In genomic region chr2:179031731-179032408, GRCh38 we compare ENCODE assay signal across 8 cellular contexts. TPM values are rescaled to one million over a fixed set of nuclear protein-coding genes. Genes with fewer than 3 reads are reported as not detected.
DNase-seq lines count a peak whose midpoint lies in the region; ATAC-seq and TF ChIP-seq lines count a peak whose summit lies in the region.

No MANE protein-coding gene starts in this region.

- intact Hi-C loops in PC-9 (cut with micrococcal nuclease; ENCODE audit: unreplicated experiment), result no loop called here

- H3K4me1 Mint-ChIP-seq in type B pancreatic cell (ENCODE audit: unreplicated experiment), result no peaks in the 10 kb centered on the region

- H3K79me2 ChIP-seq in PC-9 (ENCODE audit: low read depth), result no peaks in the 10 kb centered on the region

- DNase-seq in NOMO-1 (lab: John Stamatoyannopoulos, UW; ENCODE audit: unreplicated experiment in 2 of 2), result peak; percentile 4 to 67
- DNase-seq in NOMO-1 treated with dmso at 0.1 percent for 144 hours (lab: John Stamatoyannopoulos, UW; ENCODE audit: unreplicated experiment), result no peak
- DNase-seq in PC-9, result no peak
- no peak for DNase-seq in GF-D8 (lab: John Stamatoyannopoulos, UW)
- DNase-seq in type B pancreatic cell (ENCODE audit: extremely low spot score, unreplicated experiment), result no peak
- DNase-seq in NCI-H446 treated with DMSO at 0.1 percent for 48 hours (lab: John Stamatoyannopoulos, UW), result no peak

- H3K27me3 Mint-ChIP-seq in type B pancreatic cell, result no peaks in the 10 kb centered on the region

- peak; percentile 97 for ATAC-seq in HG02642 (IDR thresholded peaks at IDR 0.05; ENCODE audit: poor library complexity, unreplicated experiment)

- peak overlapping the region; percentile 58; the same call in 1 of the 2 replicates for H3K9ac ChIP-seq in iPS-20b (ENCODE audit: low read depth, low read length)

- H3K4me3 ChIP-seq in PC-9 (no peak overlapping the region), iPS-20b (ENCODE audit: low read length) (no peak overlapping the region; the same call in 1 of the 2 replicates)

- CTCF ChIA-PET in PC-9 (lab: Charles Lee), result no interaction called here

- peaks cover 8% of the 10 kb centered on the region for H3K36me3 Mint-ChIP-seq in type B pancreatic cell

- POLR2A ChIA-PET in PC-9 (lab: Charles Lee; ENCODE audit: unreplicated experiment), result interaction anchor here (0.6 kb wide), 2 partner anchors 12 to 99 kb away, joined by 3 to 4 read pairs; no protein-coding TSS in a partner anchor

- no peaks in the 10 kb centered on the region for H3K9me3 ChIP-seq in PC-9 (ENCODE audit: insufficient read depth, low read depth)
- H3K9me3 ChIP-seq in iPS-20b (ENCODE audit: insufficient read depth, low read depth, low read length), result peaks cover 9% of the 10 kb centered on the region

- no peak overlapping the region for H3K4me3 Mint-ChIP-seq in type B pancreatic cell

- H3K36me3 ChIP-seq in PC-9 (ENCODE audit: low read depth) (no peaks in the 10 kb centered on the region), iPS-20b (ENCODE audit: insufficient read depth, low read depth, low read length) (no peaks in the 10 kb centered on the region)

- H3K4me1 ChIP-seq in PC-9 (replicated peaks; ENCODE audit: insufficient read depth) (no peaks in the 10 kb centered on the region), iPS-20b (ENCODE audit: insufficient read depth, low read length) (peaks cover 10% of the 10 kb centered on the region)

- peak overlapping the region; percentile 20; the same call in 1 of the 2 replicates for H3K4me2 ChIP-seq in PC-9

- no peaks in the 10 kb centered on the region for H4K20me1 ChIP-seq in PC-9 (ENCODE audit: insufficient read depth)

- no peak overlapping the region for H3K27ac ChIP-seq in PC-9
- H3K27ac ChIP-seq in iPS-20b (ENCODE audit: low read length), result peak overlapping the region; percentile 56

- no TSS peak for BruUV-seq in PC-9 (replicated peaks; lab: Mats Ljungman, UMichigan)

- H3K27me3 ChIP-seq in PC-9 (ENCODE audit: insufficient read depth, low read depth) (no peaks in the 10 kb centered on the region), iPS-20b (ENCODE audit: insufficient read depth, low read length) (no peaks in the 10 kb centered on the region)

- no peak overlapping the region for H3K27ac Mint-ChIP-seq in type B pancreatic cell

- H3K9me3 Mint-ChIP-seq in type B pancreatic cell, result peaks cover 9% of the 10 kb centered on the region

- no peaks in the 10 kb centered on the region for H3K9me2 ChIP-seq in PC-9 (ENCODE audit: insufficient read depth)

- TF ChIP-seq CTCF in PC-9 (conservative IDR thresholded peaks at IDR 0.05), result no peak
- TF ChIP-seq CTCF in type B pancreatic cell (conservative IDR thresholded peaks at IDR 0.05), result no peak

- no peaks in the 10 kb centered on the region for H3F3A ChIP-seq in PC-9 (ENCODE audit: insufficient read depth, low read depth)

- H2AFZ ChIP-seq in PC-9, result peak overlapping the region; percentile 1; the same call in 1 of the 2 replicates

RNA-seq across cellular contexts. Expression of gene CCDC141, which starts 18.1 kb away (rescaled TPM):
- total RNA-seq in PC-9 (2021) (not detected in 2 replicates), type B pancreatic cell (ENCODE audit: low replicate concordance) (4.0 and 4.4 TPM in 2 replicates)

Comparison
In these comparisons a context has a peak if more than half of its experiments do, and no peak if none do; other contexts are left out.
1. DNase-seq: peak in NOMO-1 (2 of 2); none in NOMO-1 treated with dmso at 0.1 percent for 144 hours (single experiment), PC-9 (0 of 2), GF-D8 (single experiment), type B pancreatic cell (single experiment) and NCI-H446 treated with DMSO at 0.1 percent for 48 hours (single experiment).